In the genomic region with DNA sequence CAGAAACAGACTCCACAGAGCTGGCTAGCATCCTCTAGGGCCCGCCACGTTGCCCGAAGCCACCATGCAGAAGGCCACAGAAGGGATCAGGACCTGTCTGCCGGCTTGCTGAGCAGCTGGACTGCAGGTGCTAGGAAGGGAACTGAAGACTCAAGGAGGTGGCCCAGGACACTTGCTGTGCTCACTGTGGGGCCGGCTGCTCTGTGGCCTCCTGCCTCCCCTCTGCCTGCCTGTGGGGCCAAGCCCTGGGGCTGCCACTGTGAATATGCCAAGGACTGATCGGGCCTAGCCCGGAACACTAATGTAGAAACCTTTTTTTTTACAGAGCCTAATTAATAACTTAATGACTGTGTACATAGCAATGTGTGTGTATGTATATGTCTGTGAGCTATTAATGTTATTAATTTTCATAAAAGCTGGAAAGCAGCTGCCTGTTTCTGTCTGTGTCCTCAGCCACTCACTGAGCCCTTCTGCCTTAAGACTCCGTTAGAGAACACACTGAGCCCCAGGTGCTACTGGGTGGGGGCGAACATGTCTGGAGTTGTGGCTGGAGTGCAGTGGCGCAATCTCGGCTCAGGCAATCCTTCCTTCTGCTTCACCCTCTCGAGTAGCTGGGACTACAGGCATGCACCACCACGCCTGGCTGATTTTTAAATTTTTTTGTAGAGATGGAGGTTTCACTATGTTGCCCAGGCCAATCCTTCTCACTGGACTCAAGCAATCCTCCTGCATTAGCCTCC, we compare ENCODE assay signal across 1 cellular context.
TF ChIP-seq lines count a peak whose summit lies in the region.

No MANE protein-coding gene starts in this region.

TF ChIP-seq in GM23338, 12 proteins besides CTCF, POLR2A, EP300 and RAD21 (continued from another document):
- TF ChIP-seq, protein P1, sequence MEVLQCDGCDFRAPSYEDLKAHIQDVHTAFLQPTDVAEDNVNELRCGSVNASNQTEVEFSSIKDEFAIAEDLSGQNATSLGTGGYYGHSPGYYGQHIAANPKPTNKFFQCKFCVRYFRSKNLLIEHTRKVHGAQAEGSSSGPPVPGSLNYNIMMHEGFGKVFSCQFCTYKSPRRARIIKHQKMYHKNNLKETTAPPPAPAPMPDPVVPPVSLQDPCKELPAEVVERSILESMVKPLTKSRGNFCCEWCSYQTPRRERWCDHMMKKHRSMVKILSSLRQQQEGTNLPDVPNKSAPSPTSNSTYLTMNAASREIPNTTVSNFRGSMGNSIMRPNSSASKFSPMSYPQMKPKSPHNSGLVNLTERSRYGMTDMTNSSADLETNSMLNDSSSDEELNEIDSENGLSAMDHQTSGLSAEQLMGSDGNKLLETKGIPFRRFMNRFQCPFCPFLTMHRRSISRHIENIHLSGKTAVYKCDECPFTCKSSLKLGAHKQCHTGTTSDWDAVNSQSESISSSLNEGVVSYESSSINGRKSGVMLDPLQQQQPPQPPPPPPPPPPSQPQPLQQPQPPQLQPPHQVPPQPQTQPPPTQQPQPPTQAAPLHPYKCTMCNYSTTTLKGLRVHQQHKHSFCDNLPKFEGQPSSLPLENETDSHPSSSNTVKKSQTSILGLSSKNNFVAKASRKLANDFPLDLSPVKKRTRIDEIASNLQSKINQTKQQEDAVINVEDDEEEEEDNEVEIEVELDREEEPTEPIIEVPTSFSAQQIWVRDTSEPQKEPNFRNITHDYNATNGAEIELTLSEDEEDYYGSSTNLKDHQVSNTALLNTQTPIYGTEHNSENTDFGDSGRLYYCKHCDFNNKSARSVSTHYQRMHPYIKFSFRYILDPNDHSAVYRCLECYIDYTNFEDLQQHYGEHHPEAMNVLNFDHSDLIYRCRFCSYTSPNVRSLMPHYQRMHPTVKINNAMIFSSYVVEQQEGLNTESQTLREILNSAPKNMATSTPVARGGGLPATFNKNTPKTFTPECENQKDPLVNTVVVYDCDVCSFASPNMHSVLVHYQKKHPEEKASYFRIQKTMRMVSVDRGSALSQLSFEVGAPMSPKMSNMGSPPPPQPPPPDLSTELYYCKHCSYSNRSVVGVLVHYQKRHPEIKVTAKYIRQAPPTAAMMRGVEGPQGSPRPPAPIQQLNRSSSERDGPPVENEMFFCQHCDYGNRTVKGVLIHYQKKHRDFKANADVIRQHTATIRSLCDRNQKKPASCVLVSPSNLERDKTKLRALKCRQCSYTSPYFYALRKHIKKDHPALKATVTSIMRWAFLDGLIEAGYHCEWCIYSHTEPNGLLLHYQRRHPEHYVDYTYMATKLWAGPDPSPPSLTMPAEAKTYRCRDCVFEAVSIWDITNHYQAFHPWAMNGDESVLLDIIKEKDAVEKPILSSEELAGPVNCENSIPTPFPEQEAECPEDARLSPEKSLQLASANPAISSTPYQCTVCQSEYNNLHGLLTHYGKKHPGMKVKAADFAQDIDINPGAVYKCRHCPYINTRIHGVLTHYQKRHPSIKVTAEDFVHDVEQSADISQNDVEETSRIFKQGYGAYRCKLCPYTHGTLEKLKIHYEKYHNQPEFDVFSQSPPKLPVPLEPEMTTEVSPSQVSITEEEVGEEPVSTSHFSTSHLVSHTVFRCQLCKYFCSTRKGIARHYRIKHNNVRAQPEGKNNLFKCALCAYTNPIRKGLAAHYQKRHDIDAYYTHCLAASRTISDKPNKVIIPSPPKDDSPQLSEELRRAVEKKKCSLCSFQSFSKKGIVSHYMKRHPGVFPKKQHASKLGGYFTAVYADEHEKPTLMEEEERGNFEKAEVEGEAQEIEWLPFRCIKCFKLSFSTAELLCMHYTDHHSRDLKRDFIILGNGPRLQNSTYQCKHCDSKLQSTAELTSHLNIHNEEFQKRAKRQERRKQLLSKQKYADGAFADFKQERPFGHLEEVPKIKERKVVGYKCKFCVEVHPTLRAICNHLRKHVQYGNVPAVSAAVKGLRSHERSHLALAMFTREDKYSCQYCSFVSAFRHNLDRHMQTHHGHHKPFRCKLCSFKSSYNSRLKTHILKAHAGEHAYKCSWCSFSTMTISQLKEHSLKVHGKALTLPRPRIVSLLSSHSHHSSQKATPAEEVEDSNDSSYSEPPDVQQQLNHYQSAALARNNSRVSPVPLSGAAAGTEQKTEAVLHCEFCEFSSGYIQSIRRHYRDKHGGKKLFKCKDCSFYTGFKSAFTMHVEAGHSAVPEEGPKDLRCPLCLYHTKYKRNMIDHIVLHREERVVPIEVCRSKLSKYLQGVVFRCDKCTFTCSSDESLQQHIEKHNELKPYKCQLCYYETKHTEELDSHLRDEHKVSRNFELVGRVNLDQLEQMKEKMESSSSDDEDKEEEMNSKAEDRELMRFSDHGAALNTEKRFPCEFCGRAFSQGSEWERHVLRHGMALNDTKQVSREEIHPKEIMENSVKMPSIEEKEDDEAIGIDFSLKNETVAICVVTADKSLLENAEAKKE (CRISPR knock-in tag; IDR thresholded peaks at IDR 0.05), result no peak
- TF ChIP-seq, protein P2, sequence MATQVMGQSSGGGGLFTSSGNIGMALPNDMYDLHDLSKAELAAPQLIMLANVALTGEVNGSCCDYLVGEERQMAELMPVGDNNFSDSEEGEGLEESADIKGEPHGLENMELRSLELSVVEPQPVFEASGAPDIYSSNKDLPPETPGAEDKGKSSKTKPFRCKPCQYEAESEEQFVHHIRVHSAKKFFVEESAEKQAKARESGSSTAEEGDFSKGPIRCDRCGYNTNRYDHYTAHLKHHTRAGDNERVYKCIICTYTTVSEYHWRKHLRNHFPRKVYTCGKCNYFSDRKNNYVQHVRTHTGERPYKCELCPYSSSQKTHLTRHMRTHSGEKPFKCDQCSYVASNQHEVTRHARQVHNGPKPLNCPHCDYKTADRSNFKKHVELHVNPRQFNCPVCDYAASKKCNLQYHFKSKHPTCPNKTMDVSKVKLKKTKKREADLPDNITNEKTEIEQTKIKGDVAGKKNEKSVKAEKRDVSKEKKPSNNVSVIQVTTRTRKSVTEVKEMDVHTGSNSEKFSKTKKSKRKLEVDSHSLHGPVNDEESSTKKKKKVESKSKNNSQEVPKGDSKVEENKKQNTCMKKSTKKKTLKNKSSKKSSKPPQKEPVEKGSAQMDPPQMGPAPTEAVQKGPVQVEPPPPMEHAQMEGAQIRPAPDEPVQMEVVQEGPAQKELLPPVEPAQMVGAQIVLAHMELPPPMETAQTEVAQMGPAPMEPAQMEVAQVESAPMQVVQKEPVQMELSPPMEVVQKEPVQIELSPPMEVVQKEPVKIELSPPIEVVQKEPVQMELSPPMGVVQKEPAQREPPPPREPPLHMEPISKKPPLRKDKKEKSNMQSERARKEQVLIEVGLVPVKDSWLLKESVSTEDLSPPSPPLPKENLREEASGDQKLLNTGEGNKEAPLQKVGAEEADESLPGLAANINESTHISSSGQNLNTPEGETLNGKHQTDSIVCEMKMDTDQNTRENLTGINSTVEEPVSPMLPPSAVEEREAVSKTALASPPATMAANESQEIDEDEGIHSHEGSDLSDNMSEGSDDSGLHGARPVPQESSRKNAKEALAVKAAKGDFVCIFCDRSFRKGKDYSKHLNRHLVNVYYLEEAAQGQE (IDR thresholded peaks at IDR 0.05; ENCODE audit: unreplicated experiment), result no peak
- TF ChIP-seq ZNF114 (CRISPR knock-in tag; IDR thresholded peaks at IDR 0.05) (no peak), POLR2AphosphoS5 (IDR thresholded peaks at IDR 0.05; ENCODE audit: low read depth) (no peak), EZH2phosphoT487 (IDR thresholded peaks at IDR 0.05; ENCODE audit: unreplicated experiment) (no peak), CREB1 (CRISPR knock-in tag; IDR thresholded peaks at IDR 0.05; ENCODE audit: low read depth) (no peak), NANOG (IDR thresholded peaks at IDR 0.05; ENCODE audit: borderline replicate concordance) (no peak), JUNB (IDR thresholded peaks at IDR 0.05; ENCODE audit: unreplicated experiment) (no peak)
